20 cellular contexts compared by ENCODE assay signal in genomic region chr19:35223084-35223790, GRCh38. TPM values are rescaled to one million over a fixed set of nuclear protein-coding genes. Genes with fewer than 3 reads are reported as not detected.
A peak's percentile ranks its signal among the peaks of the same experiment; 100 is the strongest.
DNase-seq lines count a peak whose midpoint lies in the region; ATAC-seq and TF ChIP-seq lines count a peak whose summit lies in the region.
"Had no signal": no experiment of that assay in that cellular context is flagged by ENCODE, and none has a peak within 500 bp of the region (broad histone marks: within the 10 kb centered on the region; RNA-seq: fewer than 3 reads in every experiment).

No MANE protein-coding gene starts in this region.

- no peak overlapping the region for H3K4me3 ChIP-seq in OCI-LY1 (ENCODE audit: low read depth, low read length, poor library complexity, severe bottlenecking)
- H3K4me3 ChIP-seq in upper lobe of right lung = no peak overlapping the region
- H3K4me3 ChIP-seq: heart right ventricle, left ventricle myocardium inferior, stomach had no signal

- H3K79me2 ChIP-seq in OCI-LY1 (ENCODE audit: insufficient read depth, low read length) = no peaks in the 10 kb centered on the region

- no peaks in the 10 kb centered on the region for H3K27me3 ChIP-seq in OCI-LY1 (ENCODE audit: insufficient read depth, low read length)
- no peaks in the 10 kb centered on the region for H3K27me3 ChIP-seq in upper lobe of right lung
- H3K27me3 ChIP-seq: heart right ventricle had no signal

- no peaks in the 10 kb centered on the region for H3F3A ChIP-seq in OCI-LY1 (ENCODE audit: insufficient read depth, low read length)

- no peak for TF ChIP-seq CTCF in OCI-LY1 (IDR thresholded peaks at IDR 0.05; ENCODE audit: low read length)
- no peak for TF ChIP-seq CTCF in upper lobe of right lung (IDR thresholded peaks at IDR 0.05)

- H3K4me1 Mint-ChIP-seq in dendritic cell treated with granulocyte-macrophage colony-stimulating factor and Interleukin-4, amounts not matched to agents 40 ng/mL and 50 ng/mL, for 4 days (ENCODE audit: low read depth) = peaks cover 39% of the 10 kb centered on the region

- H3K27ac Mint-ChIP-seq in dendritic cell treated with granulocyte-macrophage colony-stimulating factor and Interleukin-4, amounts not matched to agents 40 ng/mL and 50 ng/mL, for 4 days = peak overlapping the region; percentile 52
- H3K27ac Mint-ChIP-seq: activated CD4-positive, alpha-beta T cell treated with anti-CD3 and anti-CD28 coated beads, Interleukin-2, amount 10 ng/mL, durations not matched to agents 24 days and 14 days; nephron progenitor cell had no signal

- no peak overlapping the region for H2AFZ ChIP-seq in OCI-LY1 (ENCODE audit: low read length)

- H3K27me3 Mint-ChIP-seq in dendritic cell treated with granulocyte-macrophage colony-stimulating factor and Interleukin-4, amounts not matched to agents 40 ng/mL and 50 ng/mL, for 4 days = peaks cover 7% of the 10 kb centered on the region
- H3K27me3 Mint-ChIP-seq: activated CD4-positive, alpha-beta T cell treated with anti-CD3 and anti-CD28 coated beads, Interleukin-2, amount 10 ng/mL, durations not matched to agents 24 days and 14 days had no signal

- H3K27ac ChIP-seq in OCI-LY1 (ENCODE audit: low read depth, low read length, poor library complexity, severe bottlenecking) (peak overlapping the region; percentile 71), upper lobe of right lung (no peak overlapping the region)
- H3K27ac ChIP-seq: stomach had no signal

- H3K9me2 ChIP-seq in OCI-LY1 (ENCODE audit: low read depth, low read length) = no peaks in the 10 kb centered on the region

- peaks cover 3% of the 10 kb centered on the region; the same call in 1 of the 2 replicates for H3K9me3 ChIP-seq in OCI-LY1 (ENCODE audit: low read length)
- H3K9me3 ChIP-seq in upper lobe of right lung = no peaks in the 10 kb centered on the region

- peak; percentile 71 for ATAC-seq in upper lobe of right lung
- ATAC-seq in GM21390 (IDR thresholded peaks at IDR 0.05; ENCODE audit: unreplicated experiment) = no peak
- ATAC-seq: HCT116 had no signal

- H4K20me1 ChIP-seq in OCI-LY1 (ENCODE audit: insufficient read depth, low read length) = no peaks in the 10 kb centered on the region

- H3K9me3 Mint-ChIP-seq in dendritic cell treated with granulocyte-macrophage colony-stimulating factor and Interleukin-4, amounts not matched to agents 40 ng/mL and 50 ng/mL, for 4 days = peaks cover 10% of the 10 kb centered on the region

- H3K4me3 Mint-ChIP-seq in dendritic cell treated with granulocyte-macrophage colony-stimulating factor and Interleukin-4, amounts not matched to agents 40 ng/mL and 50 ng/mL, for 4 days = no peak overlapping the region
- H3K4me3 Mint-ChIP-seq: activated CD4-positive, alpha-beta T cell treated with anti-CD3 and anti-CD28 coated beads, Interleukin-2, amount 10 ng/mL, durations not matched to agents 24 days and 14 days; nephron progenitor cell had no signal

- H3K4me2 ChIP-seq in OCI-LY1 (ENCODE audit: low read length) = no peak overlapping the region

- no peaks in the 10 kb centered on the region for H3K36me3 ChIP-seq in OCI-LY1 (ENCODE audit: insufficient read depth, low read length)
- no peaks in the 10 kb centered on the region for H3K36me3 ChIP-seq in upper lobe of right lung
- H3K36me3 ChIP-seq: heart right ventricle, left ventricle myocardium inferior, stomach had no signal

- H3K4me1 ChIP-seq in OCI-LY1 (ENCODE audit: insufficient read depth, low read length, severe bottlenecking) (peaks cover 26% of the 10 kb centered on the region), upper lobe of right lung (peaks cover 12% of the 10 kb centered on the region)

- no peaks in the 10 kb centered on the region for H3K36me3 Mint-ChIP-seq in dendritic cell treated with granulocyte-macrophage colony-stimulating factor and Interleukin-4, amounts not matched to agents 40 ng/mL and 50 ng/mL, for 4 days (ENCODE audit: low read depth)

- intact Hi-C loops in dendritic cell treated with granulocyte-macrophage colony-stimulating factor and Interleukin-4, amounts not matched to agents 40 ng/mL and 50 ng/mL, for 4 days (cut with micrococcal nuclease) = no loop called here
- intact Hi-C loops in upper lobe of right lung (cut with DNase I) = no loop called here

- no peak overlapping the region for H3K9ac ChIP-seq in OCI-LY1 (ENCODE audit: low read length)

- DNase-seq in stimulated activated CD4-positive, alpha-beta T cell treated with anti-CD3 and anti-CD28 coated beads, Interleukin-4, amount 100 ng/mL, for 24 hours = peak; percentile 2
- no peak for DNase-seq in stimulated activated CD4-positive, alpha-beta T cell treated with anti-CD3 and anti-CD28 coated beads, Interleukin-12 subunit alpha, Interleukin-12 subunit beta, amount 100 ng/mL, for 4 hours
- peak; percentile 65 for DNase-seq in upper lobe of right lung
- DNase-seq in DMS79 treated with DMSO at 0.1 percent for 48 hours (lab: John Stamatoyannopoulos, UW) = no peak
- DNase-seq in stimulated activated CD4-positive, alpha-beta T cell treated with anti-CD3 and anti-CD28 coated beads, Interleukin-15, amount 100 ng/mL, for 24 hours = no peak
- DNase-seq: activated CD4-positive, alpha-beta T cell treated with anti-CD3 and anti-CD28 coated beads, Interleukin-2, amount 10 ng/mL, durations not matched to agents 24 days and 14 days; heart right ventricle; left ventricle myocardium inferior; midbrain; NCI-H1105 treated with DMSO at 0.1 percent for 48 hours; NCI-H524 treated with DMSO at 0.1 percent for 48 hours; nephron progenitor cell; RPMI8226; stomach; trophoblast cell had no signal

RNA-seq across cellular contexts. Expression of gene FAM187B, which starts 5.3 kb away (rescaled TPM):
- not detected for total RNA-seq in upper lobe of right lung
- total RNA-seq: activated CD4-positive, alpha-beta T cell treated with anti-CD3 and anti-CD28 coated beads, Interleukin-2, amount 10 ng/mL, durations not matched to agents 24 days and 14 days; HT1080; left ventricle myocardium inferior; stomach had no signal

RNA-seq across cellular contexts. Expression of gene LSR, which starts 25.6 kb away (rescaled TPM):
- total RNA-seq in upper lobe of right lung = 79.1 TPM

RNA-seq across cellular contexts. Expression of gene USF2, which starts 45.5 kb away (rescaled TPM):
- 152 TPM for total RNA-seq in upper lobe of right lung

RNA-seq across cellular contexts. Expression of gene HAMP, which starts 59.1 kb away (rescaled TPM):
- 1.5 TPM for total RNA-seq in upper lobe of right lung
- total RNA-seq: HT1080, left ventricle myocardium inferior had no signal

Comparison
In these comparisons a context has a peak if more than half of its experiments do, and no peak if none do; other contexts are left out.
1. DNase-seq: peak in stimulated activated CD4-positive, alpha-beta T cell treated with anti-CD3 and anti-CD28 coated beads, Interleukin-4, amount 100 ng/mL, for 24 hours (single experiment) and upper lobe of right lung (single experiment); none in stimulated activated CD4-positive, alpha-beta T cell treated with anti-CD3 and anti-CD28 coated beads, Interleukin-12 subunit alpha, Interleukin-12 subunit beta, amount 100 ng/mL, for 4 hours (single experiment), DMS79 treated with DMSO at 0.1 percent for 48 hours (single experiment) and stimulated activated CD4-positive, alpha-beta T cell treated with anti-CD3 and anti-CD28 coated beads, Interleukin-15, amount 100 ng/mL, for 24 hours (single experiment).